8 cellular contexts compared by ENCODE assay signal in the genomic region with DNA sequence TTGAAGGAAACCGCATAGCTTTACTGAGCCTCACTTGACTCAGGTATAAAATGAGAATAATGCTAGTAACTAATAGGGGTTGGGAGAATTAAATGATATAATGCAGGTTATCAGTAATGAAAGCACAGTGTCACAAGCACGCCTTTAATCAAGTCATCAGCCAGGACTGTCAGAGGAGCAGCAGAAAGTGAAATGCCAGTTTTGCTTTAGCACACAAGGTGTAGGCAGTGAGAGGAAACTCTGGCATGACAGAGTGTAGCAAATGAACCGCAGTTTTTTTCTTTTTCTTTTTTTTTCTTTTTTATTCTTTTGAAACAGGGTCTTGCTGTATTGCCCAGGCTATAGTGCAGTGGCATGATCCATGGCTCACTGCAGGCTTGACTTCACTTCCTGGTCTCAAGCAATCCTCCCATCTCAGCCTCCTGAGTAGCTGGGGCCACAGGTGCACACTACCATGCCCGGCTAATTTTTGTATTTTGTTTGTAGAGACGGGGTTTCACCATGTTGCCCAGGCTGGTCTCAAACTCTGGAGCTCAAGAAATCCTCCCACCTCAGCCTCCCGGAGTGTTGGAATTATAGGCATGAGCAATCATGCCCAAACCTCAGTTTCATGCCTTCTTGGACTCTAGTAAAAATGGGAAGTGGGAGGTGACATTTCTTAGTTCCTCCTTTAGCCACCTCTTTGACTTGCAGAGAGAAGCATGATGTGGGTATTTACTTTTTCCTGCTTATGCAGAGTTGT. TPM values are rescaled to one million over a fixed set of nuclear protein-coding genes. Genes with fewer than 3 reads are reported as not detected.
DNase-seq lines count a peak whose midpoint lies in the region; ATAC-seq and TF ChIP-seq lines count a peak whose summit lies in the region.

No MANE protein-coding gene starts in this region.

- H3K4me3 ChIP-seq in CD4-positive, alpha-beta memory T cell (ENCODE audit: low read length in 2 of 2), result no peak overlapping the region

- no peaks in the 10 kb centered on the region for H3K9me3 Mint-ChIP-seq in effector memory CD8-positive, alpha-beta T cell
- no peaks in the 10 kb centered on the region for H3K9me3 Mint-ChIP-seq in CD4-positive, alpha-beta memory T cell

- peaks cover 49% of the 10 kb centered on the region for H3K36me3 Mint-ChIP-seq in effector memory CD8-positive, alpha-beta T cell (ENCODE audit: insufficient read depth)
- peaks cover 65 to 73% of the 10 kb centered on the region in 2 donors for H3K36me3 Mint-ChIP-seq in CD4-positive, alpha-beta memory T cell

- CTCF ChIA-PET in CD4-positive, alpha-beta memory T cell (lab: Charles Lee; ENCODE audit: partially characterized antibody), result no interaction called here

- intact Hi-C loops in CD4-positive, alpha-beta memory T cell (cut with micrococcal nuclease), result no loop called here

- no peaks in the 10 kb centered on the region for H3K4me1 ChIP-seq in CD4-positive, alpha-beta memory T cell (ENCODE audit: insufficient read depth, low read length)

- in situ Hi-C loops in GM13976 (cut with MboI; ENCODE audit: low sequenced_read_pairs, unreplicated experiment), result no loop called here

- POLR2A ChIA-PET in CD4-positive, alpha-beta memory T cell (lab: Charles Lee; ENCODE audit: partially characterized antibody), result no interaction called here

- H3K9me3 ChIP-seq in CD4-positive, alpha-beta memory T cell (ENCODE audit: control insufficient read depth in 1 of 2, low read length in 2 of 2), result no peaks in the 10 kb centered on the region

- no peaks in the 10 kb centered on the region for H3K27me3 Mint-ChIP-seq in effector memory CD8-positive, alpha-beta T cell
- no peaks in the 10 kb centered on the region for H3K27me3 Mint-ChIP-seq in CD4-positive, alpha-beta memory T cell

- H3K27ac ChIP-seq in CD4-positive, alpha-beta memory T cell (ENCODE audit: low read depth, low read length), result no peak overlapping the region

- H3K36me3 ChIP-seq in CD4-positive, alpha-beta memory T cell (ENCODE audit: insufficient read depth, low read length), result peaks cover 22% of the 10 kb centered on the region

- TF ChIP-seq CTCF in GM13976 (IDR thresholded peaks at IDR 0.05; ENCODE audit: borderline replicate concordance, control extremely low read depth, extremely low read depth, insufficient read depth, missing control alignments), result no peak

- DNase-seq in GM13976 (ENCODE audit: low spot score), result peak; percentile 34
- peak; percentile 47 for DNase-seq in globus pallidus (ENCODE audit: low spot score)
- DNase-seq in effector memory CD8-positive, alpha-beta T cell, result no peak
- DNase-seq in CD4-positive, alpha-beta memory T cell, result no peak
- no peak for DNase-seq in superior temporal gyrus (ENCODE audit: extremely low spot score)

- H3K4me3 Mint-ChIP-seq in effector memory CD8-positive, alpha-beta T cell, result no peak overlapping the region
- no peak overlapping the region for H3K4me3 Mint-ChIP-seq in CD4-positive, alpha-beta memory T cell

- ATAC-seq in GM21447 (IDR thresholded peaks at IDR 0.05; ENCODE audit: unreplicated experiment) (peak; percentile 89), HG03432 (IDR thresholded peaks at IDR 0.05; ENCODE audit: unreplicated experiment) (peak; percentile 83), SK-N-SH treated with all-trans-retinoic acid at 6 μM for 48 hours (no peak)
- no peak for ATAC-seq in effector memory CD8-positive, alpha-beta T cell (replicated peaks)

- peaks cover 25 to 55% of the 10 kb centered on the region in 2 donors for H3K4me1 Mint-ChIP-seq in effector memory CD8-positive, alpha-beta T cell (ENCODE audit: low read depth in 2 of 2)
- H3K4me1 Mint-ChIP-seq in CD4-positive, alpha-beta memory T cell, result peaks cover 21 to 55% (median 45%) of the 10 kb centered on the region in 4 donors

- no peaks in the 10 kb centered on the region for H3K27me3 ChIP-seq in CD4-positive, alpha-beta memory T cell (ENCODE audit: insufficient read depth, low read length)

- H3K27ac Mint-ChIP-seq in effector memory CD8-positive, alpha-beta T cell, result no peak overlapping the region
- peak overlapping the region in 1 of 7 donors; percentile 61 for H3K27ac Mint-ChIP-seq in CD4-positive, alpha-beta memory T cell

TF ChIP-seq in SK-N-SH treated with all-trans-retinoic acid at 6 μM for 48 hours, 23 proteins besides CTCF, POLR2A, EP300 and RAD21:
- TF ChIP-seq ESRRG (CRISPR knock-in tag; IDR thresholded peaks at IDR 0.05) (no peak), ZNF565 (CRISPR knock-in tag; conservative IDR thresholded peaks at IDR 0.05; ENCODE audit: low read depth) (no peak), RARB (CRISPR knock-in tag; IDR thresholded peaks at IDR 0.05) (no peak), ISL1 (CRISPR knock-in tag; IDR thresholded peaks at IDR 0.05) (no peak), CSDC2 (CRISPR knock-in tag; IDR thresholded peaks at IDR 0.05) (no peak)
TF ChIP-seq in SK-N-SH treated with all-trans-retinoic acid at 6 μM for 48 hours: peak in this region for 0.

RNA-seq across cellular contexts. Expression of gene SCAANT1, which starts 9.7 kb away (rescaled TPM):
- total RNA-seq in CD4-positive, alpha-beta memory T cell, result not detected
- polyA plus RNA-seq in CD4-positive, alpha-beta memory T cell, result not detected

RNA-seq across cellular contexts. Expression of gene ATXN7, which starts 58.2 kb away (rescaled TPM):
- 100 to 1,000 TPM; 153 to 160 TPM for total RNA-seq in CD4-positive, alpha-beta memory T cell
- polyA plus RNA-seq in CD4-positive, alpha-beta memory T cell, result 10 to 100 TPM; 13.4 to 25.1 TPM

RNA-seq across cellular contexts. Expression of gene THOC7, which starts 58.3 kb away (rescaled TPM):
- 10 to 100 TPM; 40.2 TPM for total RNA-seq in CD4-positive, alpha-beta memory T cell
- polyA plus RNA-seq in CD4-positive, alpha-beta memory T cell, result 100 to 1,000 TPM in 1 of 2 donors, 10 to 100 TPM in 1; 85.5 to 142 TPM

Comparison
In these comparisons a context has a peak if more than half of its experiments do, and no peak if none do; other contexts are left out.
1. DNase-seq: peak in GM13976 (single experiment) and globus pallidus (single experiment); none in effector memory CD8-positive, alpha-beta T cell (0 of 3), CD4-positive, alpha-beta memory T cell (0 of 5) and superior temporal gyrus (single experiment).
2. ATAC-seq: peak in GM21447 (single experiment) and HG03432 (single experiment); none in SK-N-SH treated with all-trans-retinoic acid at 6 μM for 48 hours (single experiment) and effector memory CD8-positive, alpha-beta T cell (single experiment).